Comparison of ENCODE assay signal across 21 cellular contexts in the genomic region with DNA sequence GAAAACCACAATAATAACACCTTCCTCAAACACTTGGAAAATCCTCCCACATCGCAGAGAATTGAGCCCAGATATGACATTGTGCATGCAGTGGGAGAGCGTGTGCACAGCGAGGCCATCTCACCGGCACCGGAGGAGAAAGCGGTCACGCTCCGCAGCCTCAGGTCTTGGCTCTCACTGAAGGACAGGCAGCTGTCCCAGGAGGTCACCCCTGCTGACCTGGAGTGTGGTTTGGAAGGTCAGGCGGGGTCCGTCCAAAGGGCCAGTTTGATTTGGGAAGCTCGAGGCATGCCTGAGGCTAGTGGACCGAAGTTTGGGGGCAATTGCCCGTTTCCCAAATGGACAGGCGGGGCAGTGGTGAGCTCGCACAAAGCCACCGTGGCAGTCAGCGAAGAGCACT.
DNase-seq lines count a peak whose midpoint lies in the region; ATAC-seq, FAIRE-seq and TF ChIP-seq lines count a peak whose summit lies in the region.
"Had no signal": no experiment of that assay in that cellular context is flagged by ENCODE, and none has a peak within 500 bp of the region (broad histone marks: within the 10 kb centered on the region; RNA-seq: fewer than 3 reads in every experiment).

No MANE protein-coding gene starts in this region.

- no peak overlapping the region for H3K9ac ChIP-seq in GM12878 (ENCODE audit: control insufficient read depth, insufficient read depth, low read length)

- no peaks in the 10 kb centered on the region for H3K9me3 Mint-ChIP-seq in nephron progenitor cell
- H3K9me3 Mint-ChIP-seq: CD4-positive, alpha-beta memory T cell had no signal

- peak overlapping the region; percentile 85 for H3K27ac Mint-ChIP-seq in nephron progenitor cell
- H3K27ac Mint-ChIP-seq: CD4-positive, alpha-beta memory T cell had no signal

- H3K27ac ChIP-seq in RWPE1, result peak overlapping the region; percentile 10; the same call in 1 of the 2 replicates
- H3K27ac ChIP-seq in GM12878 (ENCODE audit: control insufficient read depth, insufficient read depth), result no peak overlapping the region
- H3K27ac ChIP-seq: A549, C4-2B had no signal

- POLR2A ChIA-PET in RWPE1 (lab: Yijun Ruan, JAX; ENCODE audit: low non-redundant PET) (no interaction called here), GM12878 (lab: Charles Lee) (no interaction called here)

- intact Hi-C loops in GM12878 (cut with micrococcal nuclease; ENCODE audit: unreplicated experiment), result no loop called here

- no peak for TF ChIP-seq CTCF in RWPE1 (conservative IDR thresholded peaks at IDR 0.05; ENCODE audit: low read depth)
- no peak for TF ChIP-seq CTCF in GM12878 (IDR thresholded peaks at IDR 0.05 in 2 of 3, conservative IDR thresholded peaks at IDR 0.05 in 1 of 3; ENCODE audit: control insufficient read depth in 2 of 3, extremely low read depth in 1 of 3, insufficient read depth in 1 of 3, low read depth in 3 of 3, low read length in 3 of 3)
- no peak for TF ChIP-seq CTCF in nephron progenitor cell (IDR thresholded peaks at IDR 0.05)

- TF ChIP-seq POLR2A in GM12878 (IDR thresholded peaks at IDR 0.05; ENCODE audit: low read depth, low read length), result no peak

- H2AFZ ChIP-seq in GM12878 (ENCODE audit: control insufficient read depth, low read depth, low read length), result no peak overlapping the region

- H3K36me3 ChIP-seq in GM12878 (ENCODE audit: control insufficient read depth in 2 of 2, insufficient read depth in 2 of 2, low read length in 1 of 2), result no peaks in the 10 kb centered on the region

- peaks cover 39% of the 10 kb centered on the region for H3K36me3 Mint-ChIP-seq in nephron progenitor cell (ENCODE audit: low read depth)
- H3K36me3 Mint-ChIP-seq: CD4-positive, alpha-beta memory T cell had no signal

- no peaks in the 10 kb centered on the region for H3K27me3 Mint-ChIP-seq in nephron progenitor cell (ENCODE audit: low read depth, poor library complexity)

- no peaks in the 10 kb centered on the region for H3K79me2 ChIP-seq in GM12878 (ENCODE audit: control insufficient read depth, insufficient read depth, low read length)

- H3K9me3 ChIP-seq in GM12878 (replicated peaks; ENCODE audit: control insufficient read depth, insufficient read depth, low read length), result no peaks in the 10 kb centered on the region
- H3K9me3 ChIP-seq: A549, BE2C, HAP-1 had no signal

- no peaks in the 10 kb centered on the region for H4K20me1 ChIP-seq in GM12878 (ENCODE audit: control insufficient read depth, insufficient read depth)

- no peak for TF ChIP-seq RAD21 in GM12878 (IDR thresholded peaks at IDR 0.05; ENCODE audit: insufficient read depth, low read depth, low read length)

- no peak overlapping the region for H3K4me2 ChIP-seq in GM12878 (ENCODE audit: control insufficient read depth, insufficient read depth)
- H3K4me2 ChIP-seq: A549 had no signal

- no peak for TF ChIP-seq EP300 in GM12878 (IDR thresholded peaks at IDR 0.05; ENCODE audit: borderline replicate concordance in 1 of 2, control insufficient read depth in 1 of 2, low read depth in 2 of 2, low read length in 2 of 2)

- no peak for DNase-seq in RWPE1 (ENCODE audit: low spot score)
- no peak for DNase-seq in GM12878 (ENCODE audit: low read depth, low spot score)
- peak; percentile 29 for DNase-seq in nephron progenitor cell
- DNase-seq in urothelium cell line (ENCODE audit: low spot score), result no peak
- DNase-seq in medulla oblongata (ENCODE audit: extremely low spot score), result no peak
- DNase-seq in GM19240 (ENCODE audit: insufficient read length, low spot score), result no peak
- DNase-seq in SHP77 (lab: John Stamatoyannopoulos, UW), result no peak
- DNase-seq: BE2C; CD4-positive, alpha-beta memory T cell; COR-L47; DMS153; DMS79 treated with DMSO at 0.1 percent for 48 hours; EL had no signal

- H3K4me1 Mint-ChIP-seq in nephron progenitor cell, result peaks cover 19% of the 10 kb centered on the region
- H3K4me1 Mint-ChIP-seq: CD4-positive, alpha-beta memory T cell had no signal

- peaks cover 0 to 2% of the 10 kb centered on the region in 2 experiments; a peak in 3 of 4 replicates for H3K27me3 ChIP-seq in GM12878 (replicated peaks in 1 of 2; ENCODE audit: control insufficient read depth in 2 of 2, insufficient read depth in 2 of 2, low read length in 1 of 2)
- H3K27me3 ChIP-seq: BE2C had no signal

- CTCF ChIA-PET in RWPE1 (lab: Yijun Ruan, JAX) (no interaction called here), GM12878 (lab: Yijun Ruan, JAX) (no interaction called here)

- ATAC-seq in GM12878, result no peak
- ATAC-seq: A549 had no signal

- FAIRE-seq in GM12878 (lab: Jason Lieb, UNC), result no peak
- FAIRE-seq in urothelium cell line (lab: Jason Lieb, UNC), result peak; percentile 77
- FAIRE-seq: A549, D721Med, G401.6, GM12892, H1, HTR-8/SVneo had no signal

- SMC1A ChIA-PET in GM12878 (lab: Charles Lee; ENCODE audit: uncharacterized antibody, unreplicated experiment), result no interaction called here

- in situ Hi-C loops in GM12878 (cut with MboI), result no loop called here

- no peak overlapping the region for H3K4me3 ChIP-seq in GM12878
- H3K4me3 ChIP-seq: A549, HAP-1 had no signal

- H3K4me3 Mint-ChIP-seq in nephron progenitor cell, result no peak overlapping the region
- H3K4me3 Mint-ChIP-seq: CD4-positive, alpha-beta memory T cell had no signal

- RAD21 ChIA-PET in GM12878 (lab: Charles Lee; ENCODE audit: unreplicated experiment), result no interaction called here

- no peaks in the 10 kb centered on the region for H3K4me1 ChIP-seq in GM12878 (ENCODE audit: control insufficient read depth, insufficient read depth, low read length)
- H3K4me1 ChIP-seq: A549, BE2C, HAP-1 had no signal

- BruUV-seq in GM12878 (replicated peaks; lab: Mats Ljungman, UMichigan), result no TSS peak

- 52% methylated on average over 17 of the region's 17 CpGs for WGBS in GM12878 (ENCODE audit: insufficient coverage, insufficient replicate concordance, low lambda C conversion rate, missing lambda C conversion rate)

TF ChIP-seq in GM12878, 131 proteins besides CTCF, POLR2A, EP300 and RAD21:
- TF ChIP-seq BACH1 (IDR thresholded peaks at IDR 0.05; ENCODE audit: borderline replicate concordance) (no peak), FOXM1 (IDR thresholded peaks at IDR 0.05; ENCODE audit: low read depth, low read length) (no peak), EED (IDR thresholded peaks at IDR 0.05; ENCODE audit: low read depth) (no peak), PAX5 (IDR thresholded peaks at IDR 0.05; ENCODE audit: borderline replicate concordance, low read depth, low read length) (0 out of 2 replicates have a peak, but pooled peaks have one; percentile 46)
- TF ChIP-seq, protein P1, sequence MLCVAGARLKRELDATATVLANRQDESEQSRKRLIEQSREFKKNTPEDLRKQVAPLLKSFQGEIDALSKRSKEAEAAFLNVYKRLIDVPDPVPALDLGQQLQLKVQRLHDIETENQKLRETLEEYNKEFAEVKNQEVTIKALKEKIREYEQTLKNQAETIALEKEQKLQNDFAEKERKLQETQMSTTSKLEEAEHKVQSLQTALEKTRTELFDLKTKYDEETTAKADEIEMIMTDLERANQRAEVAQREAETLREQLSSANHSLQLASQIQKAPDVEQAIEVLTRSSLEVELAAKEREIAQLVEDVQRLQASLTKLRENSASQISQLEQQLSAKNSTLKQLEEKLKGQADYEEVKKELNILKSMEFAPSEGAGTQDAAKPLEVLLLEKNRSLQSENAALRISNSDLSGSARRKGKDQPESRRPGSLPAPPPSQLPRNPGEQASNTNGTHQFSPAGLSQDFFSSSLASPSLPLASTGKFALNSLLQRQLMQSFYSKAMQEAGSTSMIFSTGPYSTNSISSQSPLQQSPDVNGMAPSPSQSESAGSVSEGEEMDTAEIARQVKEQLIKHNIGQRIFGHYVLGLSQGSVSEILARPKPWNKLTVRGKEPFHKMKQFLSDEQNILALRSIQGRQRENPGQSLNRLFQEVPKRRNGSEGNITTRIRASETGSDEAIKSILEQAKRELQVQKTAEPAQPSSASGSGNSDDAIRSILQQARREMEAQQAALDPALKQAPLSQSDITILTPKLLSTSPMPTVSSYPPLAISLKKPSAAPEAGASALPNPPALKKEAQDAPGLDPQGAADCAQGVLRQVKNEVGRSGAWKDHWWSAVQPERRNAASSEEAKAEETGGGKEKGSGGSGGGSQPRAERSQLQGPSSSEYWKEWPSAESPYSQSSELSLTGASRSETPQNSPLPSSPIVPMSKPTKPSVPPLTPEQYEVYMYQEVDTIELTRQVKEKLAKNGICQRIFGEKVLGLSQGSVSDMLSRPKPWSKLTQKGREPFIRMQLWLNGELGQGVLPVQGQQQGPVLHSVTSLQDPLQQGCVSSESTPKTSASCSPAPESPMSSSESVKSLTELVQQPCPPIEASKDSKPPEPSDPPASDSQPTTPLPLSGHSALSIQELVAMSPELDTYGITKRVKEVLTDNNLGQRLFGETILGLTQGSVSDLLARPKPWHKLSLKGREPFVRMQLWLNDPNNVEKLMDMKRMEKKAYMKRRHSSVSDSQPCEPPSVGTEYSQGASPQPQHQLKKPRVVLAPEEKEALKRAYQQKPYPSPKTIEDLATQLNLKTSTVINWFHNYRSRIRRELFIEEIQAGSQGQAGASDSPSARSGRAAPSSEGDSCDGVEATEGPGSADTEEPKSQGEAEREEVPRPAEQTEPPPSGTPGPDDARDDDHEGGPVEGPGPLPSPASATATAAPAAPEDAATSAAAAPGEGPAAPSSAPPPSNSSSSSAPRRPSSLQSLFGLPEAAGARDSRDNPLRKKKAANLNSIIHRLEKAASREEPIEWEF (IDR thresholded peaks at IDR 0.05; ENCODE audit: insufficient replicate concordance, low read depth, low read length), result no peak
